Comparison of ENCODE assay signal across 1 cellular context in genomic region chr12:96901175-96901574, GRCh38.
TF ChIP-seq lines count a peak whose summit lies in the region.

No MANE protein-coding gene starts in this region.

TF ChIP-seq in GM23338, 12 proteins besides CTCF, POLR2A, EP300 and RAD21 (continued from another document):
- TF ChIP-seq, protein P1, sequence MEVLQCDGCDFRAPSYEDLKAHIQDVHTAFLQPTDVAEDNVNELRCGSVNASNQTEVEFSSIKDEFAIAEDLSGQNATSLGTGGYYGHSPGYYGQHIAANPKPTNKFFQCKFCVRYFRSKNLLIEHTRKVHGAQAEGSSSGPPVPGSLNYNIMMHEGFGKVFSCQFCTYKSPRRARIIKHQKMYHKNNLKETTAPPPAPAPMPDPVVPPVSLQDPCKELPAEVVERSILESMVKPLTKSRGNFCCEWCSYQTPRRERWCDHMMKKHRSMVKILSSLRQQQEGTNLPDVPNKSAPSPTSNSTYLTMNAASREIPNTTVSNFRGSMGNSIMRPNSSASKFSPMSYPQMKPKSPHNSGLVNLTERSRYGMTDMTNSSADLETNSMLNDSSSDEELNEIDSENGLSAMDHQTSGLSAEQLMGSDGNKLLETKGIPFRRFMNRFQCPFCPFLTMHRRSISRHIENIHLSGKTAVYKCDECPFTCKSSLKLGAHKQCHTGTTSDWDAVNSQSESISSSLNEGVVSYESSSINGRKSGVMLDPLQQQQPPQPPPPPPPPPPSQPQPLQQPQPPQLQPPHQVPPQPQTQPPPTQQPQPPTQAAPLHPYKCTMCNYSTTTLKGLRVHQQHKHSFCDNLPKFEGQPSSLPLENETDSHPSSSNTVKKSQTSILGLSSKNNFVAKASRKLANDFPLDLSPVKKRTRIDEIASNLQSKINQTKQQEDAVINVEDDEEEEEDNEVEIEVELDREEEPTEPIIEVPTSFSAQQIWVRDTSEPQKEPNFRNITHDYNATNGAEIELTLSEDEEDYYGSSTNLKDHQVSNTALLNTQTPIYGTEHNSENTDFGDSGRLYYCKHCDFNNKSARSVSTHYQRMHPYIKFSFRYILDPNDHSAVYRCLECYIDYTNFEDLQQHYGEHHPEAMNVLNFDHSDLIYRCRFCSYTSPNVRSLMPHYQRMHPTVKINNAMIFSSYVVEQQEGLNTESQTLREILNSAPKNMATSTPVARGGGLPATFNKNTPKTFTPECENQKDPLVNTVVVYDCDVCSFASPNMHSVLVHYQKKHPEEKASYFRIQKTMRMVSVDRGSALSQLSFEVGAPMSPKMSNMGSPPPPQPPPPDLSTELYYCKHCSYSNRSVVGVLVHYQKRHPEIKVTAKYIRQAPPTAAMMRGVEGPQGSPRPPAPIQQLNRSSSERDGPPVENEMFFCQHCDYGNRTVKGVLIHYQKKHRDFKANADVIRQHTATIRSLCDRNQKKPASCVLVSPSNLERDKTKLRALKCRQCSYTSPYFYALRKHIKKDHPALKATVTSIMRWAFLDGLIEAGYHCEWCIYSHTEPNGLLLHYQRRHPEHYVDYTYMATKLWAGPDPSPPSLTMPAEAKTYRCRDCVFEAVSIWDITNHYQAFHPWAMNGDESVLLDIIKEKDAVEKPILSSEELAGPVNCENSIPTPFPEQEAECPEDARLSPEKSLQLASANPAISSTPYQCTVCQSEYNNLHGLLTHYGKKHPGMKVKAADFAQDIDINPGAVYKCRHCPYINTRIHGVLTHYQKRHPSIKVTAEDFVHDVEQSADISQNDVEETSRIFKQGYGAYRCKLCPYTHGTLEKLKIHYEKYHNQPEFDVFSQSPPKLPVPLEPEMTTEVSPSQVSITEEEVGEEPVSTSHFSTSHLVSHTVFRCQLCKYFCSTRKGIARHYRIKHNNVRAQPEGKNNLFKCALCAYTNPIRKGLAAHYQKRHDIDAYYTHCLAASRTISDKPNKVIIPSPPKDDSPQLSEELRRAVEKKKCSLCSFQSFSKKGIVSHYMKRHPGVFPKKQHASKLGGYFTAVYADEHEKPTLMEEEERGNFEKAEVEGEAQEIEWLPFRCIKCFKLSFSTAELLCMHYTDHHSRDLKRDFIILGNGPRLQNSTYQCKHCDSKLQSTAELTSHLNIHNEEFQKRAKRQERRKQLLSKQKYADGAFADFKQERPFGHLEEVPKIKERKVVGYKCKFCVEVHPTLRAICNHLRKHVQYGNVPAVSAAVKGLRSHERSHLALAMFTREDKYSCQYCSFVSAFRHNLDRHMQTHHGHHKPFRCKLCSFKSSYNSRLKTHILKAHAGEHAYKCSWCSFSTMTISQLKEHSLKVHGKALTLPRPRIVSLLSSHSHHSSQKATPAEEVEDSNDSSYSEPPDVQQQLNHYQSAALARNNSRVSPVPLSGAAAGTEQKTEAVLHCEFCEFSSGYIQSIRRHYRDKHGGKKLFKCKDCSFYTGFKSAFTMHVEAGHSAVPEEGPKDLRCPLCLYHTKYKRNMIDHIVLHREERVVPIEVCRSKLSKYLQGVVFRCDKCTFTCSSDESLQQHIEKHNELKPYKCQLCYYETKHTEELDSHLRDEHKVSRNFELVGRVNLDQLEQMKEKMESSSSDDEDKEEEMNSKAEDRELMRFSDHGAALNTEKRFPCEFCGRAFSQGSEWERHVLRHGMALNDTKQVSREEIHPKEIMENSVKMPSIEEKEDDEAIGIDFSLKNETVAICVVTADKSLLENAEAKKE (CRISPR knock-in tag; IDR thresholded peaks at IDR 0.05) = no peak
